12 cellular contexts compared by ENCODE assay signal in genomic region chr2:86790134-86790827, GRCh38. TPM values are rescaled to one million over a fixed set of nuclear protein-coding genes. Genes with fewer than 3 reads are reported as not detected.
DNase-seq lines count a peak whose midpoint lies in the region; TF ChIP-seq lines count a peak whose summit lies in the region.
"Had no signal": no experiment of that assay in that cellular context is flagged by ENCODE, and none has a peak within 500 bp of the region (broad histone marks: within the 10 kb centered on the region; RNA-seq: fewer than 3 reads in every experiment).

No MANE protein-coding gene starts in this region.

- H3K27ac ChIP-seq in skeletal muscle tissue (ENCODE audit: low read depth, low read length) = no peak overlapping the region
- H3K27ac ChIP-seq: prostate gland, transverse colon had no signal

- H3K4me3 ChIP-seq in skeletal muscle tissue (ENCODE audit: low read length in 3 of 3) = peak overlapping the region in 2 of 3 donors; percentile 7 to 27
- H3K4me3 ChIP-seq: prostate gland had no signal

- no peak overlapping the region for H3K9ac ChIP-seq in skeletal muscle tissue (ENCODE audit: low read depth in 1 of 3, low read length in 3 of 3)

- H3K9me3 Mint-ChIP-seq in T-helper 2 cell treated with Interferon-gamma antibody and Interleukin-4, amounts not matched to agents 5 μg/mL and 100 μg/mL, for 36 hours = peaks cover 8% of the 10 kb centered on the region
- peaks cover 4% of the 10 kb centered on the region for H3K9me3 Mint-ChIP-seq in glutamatergic neuron (ENCODE audit: unreplicated experiment)

- DNase-seq in DMS53 (lab: John Stamatoyannopoulos, UW) (peak; percentile 68), DMS53 treated with DMSO at 0.1 percent for 48 hours (lab: John Stamatoyannopoulos, UW; ENCODE audit: unreplicated experiment) (no peak), glutamatergic neuron (no peak), SW 1271 (lab: John Stamatoyannopoulos, UW) (no peak), NCI-H1694 treated with DMSO at 0.1 percent for 48 hours (lab: John Stamatoyannopoulos, UW) (no peak), NCI-H2029 treated with DMSO at 0.1 percent for 48 hours (lab: John Stamatoyannopoulos, UW) (no peak)
- no peak for DNase-seq in T-helper 2 cell treated with Interferon-gamma antibody and Interleukin-4, amounts not matched to agents 5 μg/mL and 100 μg/mL, for 36 hours (ENCODE audit: low spot score)
- DNase-seq: 8988T, NCI-H2171 treated with DMSO at 0.1 percent for 48 hours, transverse colon had no signal

- H3K36me3 Mint-ChIP-seq in T-helper 2 cell treated with Interferon-gamma antibody and Interleukin-4, amounts not matched to agents 5 μg/mL and 100 μg/mL, for 36 hours (ENCODE audit: low read depth) = peaks cover 17% of the 10 kb centered on the region
- H3K36me3 Mint-ChIP-seq in glutamatergic neuron (ENCODE audit: unreplicated experiment) = peaks cover 14% of the 10 kb centered on the region

- H3K27me3 Mint-ChIP-seq in T-helper 2 cell treated with Interferon-gamma antibody and Interleukin-4, amounts not matched to agents 5 μg/mL and 100 μg/mL, for 36 hours (ENCODE audit: low read depth) = peaks cover 71% of the 10 kb centered on the region
- peaks cover 17% of the 10 kb centered on the region for H3K27me3 Mint-ChIP-seq in glutamatergic neuron (ENCODE audit: unreplicated experiment)

- H3K27me3 ChIP-seq in skeletal muscle tissue (ENCODE audit: control insufficient read depth in 3 of 3, insufficient read depth in 3 of 3, low read length in 3 of 3) = peaks cover 49 to 70% (median 64%) of the 10 kb centered on the region in 3 donors

- H3K4me3 Mint-ChIP-seq in T-helper 2 cell treated with Interferon-gamma antibody and Interleukin-4, amounts not matched to agents 5 μg/mL and 100 μg/mL, for 36 hours = peak overlapping the region; percentile 81
- peak overlapping the region; percentile 42 for H3K4me3 Mint-ChIP-seq in glutamatergic neuron (ENCODE audit: unreplicated experiment)

- H3K9me3 ChIP-seq in skeletal muscle tissue (ENCODE audit: control insufficient read depth in 3 of 3, low read length in 3 of 3) = no peaks in the 10 kb centered on the region
- H3K9me3 ChIP-seq: prostate gland, transverse colon had no signal

- H3K4me1 Mint-ChIP-seq in T-helper 2 cell treated with Interferon-gamma antibody and Interleukin-4, amounts not matched to agents 5 μg/mL and 100 μg/mL, for 36 hours (ENCODE audit: low read depth) = peaks cover 40% of the 10 kb centered on the region
- H3K4me1 Mint-ChIP-seq in glutamatergic neuron (ENCODE audit: low read depth, unreplicated experiment) = peaks cover 2% of the 10 kb centered on the region

- H3K4me1 ChIP-seq in skeletal muscle tissue (ENCODE audit: control insufficient read depth in 3 of 3, insufficient read depth in 3 of 3, low read length in 3 of 3) = peaks cover 15 to 28% (median 16%) of the 10 kb centered on the region in 3 donors
- H3K4me1 ChIP-seq: prostate gland had no signal

- no peak for TF ChIP-seq CTCF in glutamatergic neuron (IDR thresholded peaks at IDR 0.05; ENCODE audit: partially characterized antibody, unreplicated experiment)

- H3K36me3 ChIP-seq in skeletal muscle tissue (ENCODE audit: control insufficient read depth in 3 of 3, insufficient read depth in 3 of 3, low read length in 3 of 3) = no peaks in the 10 kb centered on the region
- H3K36me3 ChIP-seq: prostate gland, transverse colon had no signal

- H3K27ac Mint-ChIP-seq in T-helper 2 cell treated with Interferon-gamma antibody and Interleukin-4, amounts not matched to agents 5 μg/mL and 100 μg/mL, for 36 hours = peak overlapping the region; percentile 37
- H3K27ac Mint-ChIP-seq in glutamatergic neuron (ENCODE audit: unreplicated experiment) = no peak overlapping the region

RNA-seq across cellular contexts. Expression of gene CD8A, which starts 0.4 kb away (rescaled TPM):
- total RNA-seq in glutamatergic neuron (ENCODE audit: unreplicated experiment) (0.59 TPM), skeletal muscle tissue (not detected)
